In the genomic region with DNA sequence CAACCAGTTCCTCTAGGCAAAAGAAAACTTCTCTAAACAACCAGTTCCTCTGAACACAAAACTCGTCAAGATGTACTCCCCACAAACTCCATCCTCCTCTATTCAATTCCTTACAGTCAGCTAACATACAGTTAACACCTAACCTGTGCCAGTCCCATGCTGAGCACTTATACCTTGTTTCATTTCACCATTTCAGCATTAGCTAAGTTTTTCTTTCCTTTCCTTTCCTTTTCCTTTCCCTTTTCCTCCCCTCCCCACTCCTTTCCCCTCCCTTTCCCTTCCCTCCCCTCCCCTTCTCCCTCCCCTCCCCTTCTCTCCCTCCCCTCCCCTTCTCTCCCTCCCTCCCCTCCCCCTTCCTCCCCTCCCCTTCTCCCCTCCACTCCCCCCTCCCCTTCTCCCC, we compare ENCODE assay signal across 16 cellular contexts. TPM values are rescaled to one million over a fixed set of nuclear protein-coding genes. Genes with fewer than 3 reads are reported as not detected.
DNase-seq lines count a peak whose midpoint lies in the region; ATAC-seq and TF ChIP-seq lines count a peak whose summit lies in the region.
"Had no signal": no experiment of that assay in that cellular context is flagged by ENCODE, and none has a peak within 500 bp of the region (broad histone marks: within the 10 kb centered on the region; RNA-seq: fewer than 3 reads in every experiment).

No MANE protein-coding gene starts in this region.

- H3K4me1 Mint-ChIP-seq in WTC11 = peaks cover 3% of the 10 kb centered on the region; the same call in 1 of the 2 replicates
- peaks cover 7% of the 10 kb centered on the region for H3K4me1 Mint-ChIP-seq in stimulated activated effector memory CD8-positive, alpha-beta T cell treated with anti-CD3 and anti-CD28 coated beads, Interleukin-12 subunit alpha, Interleukin-12 subunit beta, amount 100 ng/mL, for 72 hours
- H3K4me1 Mint-ChIP-seq in natural killer cell treated with Interleukin-12 subunit alpha and Interleukin-12 subunit beta and Interleukin-15 and Interleukin-18, amount 100 ng/mL, for 72 hours (ENCODE audit: low read depth in 2 of 2) = no peaks in the 10 kb centered on the region
- H3K4me1 Mint-ChIP-seq: B cell, GM23338 had no signal

- peaks cover 4% of the 10 kb centered on the region; the same call in 1 of the 2 replicates for H3K4me1 ChIP-seq in HAP-1
- H3K4me1 ChIP-seq: BLaER1 had no signal

- peak; percentile 1 for DNase-seq in GM13976 (ENCODE audit: low spot score)
- DNase-seq in WTC11 (ENCODE audit: low spot score) = no peak
- DNase-seq in stimulated activated effector memory CD8-positive, alpha-beta T cell treated with anti-CD3 and anti-CD28 coated beads, Interleukin-12 subunit alpha, Interleukin-12 subunit beta, amount 100 ng/mL, for 72 hours (ENCODE audit: low spot score in 2 of 2) = no peak
- no peak for DNase-seq in HAP-1 (ENCODE audit: low spot score in 2 of 2)
- no peak for DNase-seq in natural killer cell treated with Interleukin-12 subunit alpha and Interleukin-12 subunit beta and Interleukin-15 and Interleukin-18, amount 100 ng/mL, for 72 hours (ENCODE audit: low spot score)
- DNase-seq: CD4-positive, CD25-positive, alpha-beta regulatory T cell; CD8-positive, alpha-beta memory T cell; DMS 273 treated with DMSO at 0.1 percent for 48 hours; DMS79; GDM1; H9 had no signal

- CTCF ChIA-PET in WTC11 (lab: Charles Lee) = interaction anchor here (0.9 kb wide), 1 partner anchor 13 kb away, joined by 3 read pairs; a partner anchor contains a TSS

- peaks cover 6% of the 10 kb centered on the region for H3K9me3 Mint-ChIP-seq in WTC11
- no peaks in the 10 kb centered on the region for H3K9me3 Mint-ChIP-seq in stimulated activated effector memory CD8-positive, alpha-beta T cell treated with anti-CD3 and anti-CD28 coated beads, Interleukin-12 subunit alpha, Interleukin-12 subunit beta, amount 100 ng/mL, for 72 hours
- no peaks in the 10 kb centered on the region for H3K9me3 Mint-ChIP-seq in natural killer cell treated with Interleukin-12 subunit alpha and Interleukin-12 subunit beta and Interleukin-15 and Interleukin-18, amount 100 ng/mL, for 72 hours
- H3K9me3 Mint-ChIP-seq: CD4-positive, CD25-positive, alpha-beta regulatory T cell; CD8-positive, alpha-beta memory T cell; GM23338 had no signal

- POLR2A ChIA-PET in WTC11 (lab: Charles Lee) = no interaction called here

- TF ChIP-seq CTCF in GM13976 (IDR thresholded peaks at IDR 0.05; ENCODE audit: borderline replicate concordance, control extremely low read depth, extremely low read depth, insufficient read depth, missing control alignments) (no peak), WTC11 (IDR thresholded peaks at IDR 0.05) (no peak)

- H3K27ac Mint-ChIP-seq in WTC11 = peak overlapping the region; percentile 50; the same call in 1 of the 2 replicates
- peak overlapping the region; percentile 68 for H3K27ac Mint-ChIP-seq in stimulated activated effector memory CD8-positive, alpha-beta T cell treated with anti-CD3 and anti-CD28 coated beads, Interleukin-12 subunit alpha, Interleukin-12 subunit beta, amount 100 ng/mL, for 72 hours
- H3K27ac Mint-ChIP-seq in natural killer cell treated with Interleukin-12 subunit alpha and Interleukin-12 subunit beta and Interleukin-15 and Interleukin-18, amount 100 ng/mL, for 72 hours = no peak overlapping the region
- H3K27ac Mint-ChIP-seq: B cell, GM23338, H9 had no signal

- H3K36me3 Mint-ChIP-seq in WTC11 = peaks cover 10% of the 10 kb centered on the region
- H3K36me3 Mint-ChIP-seq in stimulated activated effector memory CD8-positive, alpha-beta T cell treated with anti-CD3 and anti-CD28 coated beads, Interleukin-12 subunit alpha, Interleukin-12 subunit beta, amount 100 ng/mL, for 72 hours = peaks cover 14% of the 10 kb centered on the region
- H3K36me3 Mint-ChIP-seq in natural killer cell treated with Interleukin-12 subunit alpha and Interleukin-12 subunit beta and Interleukin-15 and Interleukin-18, amount 100 ng/mL, for 72 hours = peaks cover 10% of the 10 kb centered on the region

- ATAC-seq in WTC11 (no peak), HG03354 (IDR thresholded peaks at IDR 0.05; ENCODE audit: poor library complexity, severe bottlenecking, unreplicated experiment) (no peak)
- ATAC-seq in stimulated activated effector memory CD8-positive, alpha-beta T cell treated with anti-CD3 and anti-CD28 coated beads, Interleukin-12 subunit alpha, Interleukin-12 subunit beta, amount 100 ng/mL, for 72 hours = no peak
- ATAC-seq in natural killer cell treated with Interleukin-12 subunit alpha and Interleukin-12 subunit beta and Interleukin-15 and Interleukin-18, amount 100 ng/mL, for 72 hours = no peak
- ATAC-seq: GM12878, GM23338 had no signal

- no peak overlapping the region for H3K4me3 Mint-ChIP-seq in WTC11
- H3K4me3 Mint-ChIP-seq in stimulated activated effector memory CD8-positive, alpha-beta T cell treated with anti-CD3 and anti-CD28 coated beads, Interleukin-12 subunit alpha, Interleukin-12 subunit beta, amount 100 ng/mL, for 72 hours = no peak overlapping the region
- no peak overlapping the region for H3K4me3 Mint-ChIP-seq in natural killer cell treated with Interleukin-12 subunit alpha and Interleukin-12 subunit beta and Interleukin-15 and Interleukin-18, amount 100 ng/mL, for 72 hours
- H3K4me3 Mint-ChIP-seq: B cell; CD4-positive, CD25-positive, alpha-beta regulatory T cell; CD8-positive, alpha-beta memory T cell; GM23338; H9 had no signal

- no peaks in the 10 kb centered on the region for H3K27me3 ChIP-seq in HAP-1 (ENCODE audit: low read depth)
- H3K27me3 ChIP-seq: BLaER1 had no signal

- no peaks in the 10 kb centered on the region for H3K27me3 Mint-ChIP-seq in WTC11 (ENCODE audit: low read depth)
- H3K27me3 Mint-ChIP-seq in natural killer cell treated with Interleukin-12 subunit alpha and Interleukin-12 subunit beta and Interleukin-15 and Interleukin-18, amount 100 ng/mL, for 72 hours = no peaks in the 10 kb centered on the region
- H3K27me3 Mint-ChIP-seq: B cell; CD4-positive, CD25-positive, alpha-beta regulatory T cell; CD8-positive, alpha-beta memory T cell had no signal

- no peaks in the 10 kb centered on the region for H3K9me3 ChIP-seq in HAP-1
- H3K9me3 ChIP-seq: BLaER1 had no signal

- no peak overlapping the region for H3K4me3 ChIP-seq in HAP-1
- H3K4me3 ChIP-seq: BLaER1, GM12878, GM23338 had no signal

- in situ Hi-C loops in GM13976 (cut with MboI; ENCODE audit: low sequenced_read_pairs, unreplicated experiment) = no loop called here
- in situ Hi-C loops in HAP-1 (cut with MboI; ENCODE audit: low sequenced_read_pairs) = no loop called here

- peaks cover 4% of the 10 kb centered on the region for H3K36me3 ChIP-seq in HAP-1 (replicated peaks)
- H3K36me3 ChIP-seq: BLaER1 had no signal

TF ChIP-seq in WTC11, 78 proteins besides CTCF, POLR2A, EP300 and RAD21 (continues in another document):
- TF ChIP-seq, protein P1, sequence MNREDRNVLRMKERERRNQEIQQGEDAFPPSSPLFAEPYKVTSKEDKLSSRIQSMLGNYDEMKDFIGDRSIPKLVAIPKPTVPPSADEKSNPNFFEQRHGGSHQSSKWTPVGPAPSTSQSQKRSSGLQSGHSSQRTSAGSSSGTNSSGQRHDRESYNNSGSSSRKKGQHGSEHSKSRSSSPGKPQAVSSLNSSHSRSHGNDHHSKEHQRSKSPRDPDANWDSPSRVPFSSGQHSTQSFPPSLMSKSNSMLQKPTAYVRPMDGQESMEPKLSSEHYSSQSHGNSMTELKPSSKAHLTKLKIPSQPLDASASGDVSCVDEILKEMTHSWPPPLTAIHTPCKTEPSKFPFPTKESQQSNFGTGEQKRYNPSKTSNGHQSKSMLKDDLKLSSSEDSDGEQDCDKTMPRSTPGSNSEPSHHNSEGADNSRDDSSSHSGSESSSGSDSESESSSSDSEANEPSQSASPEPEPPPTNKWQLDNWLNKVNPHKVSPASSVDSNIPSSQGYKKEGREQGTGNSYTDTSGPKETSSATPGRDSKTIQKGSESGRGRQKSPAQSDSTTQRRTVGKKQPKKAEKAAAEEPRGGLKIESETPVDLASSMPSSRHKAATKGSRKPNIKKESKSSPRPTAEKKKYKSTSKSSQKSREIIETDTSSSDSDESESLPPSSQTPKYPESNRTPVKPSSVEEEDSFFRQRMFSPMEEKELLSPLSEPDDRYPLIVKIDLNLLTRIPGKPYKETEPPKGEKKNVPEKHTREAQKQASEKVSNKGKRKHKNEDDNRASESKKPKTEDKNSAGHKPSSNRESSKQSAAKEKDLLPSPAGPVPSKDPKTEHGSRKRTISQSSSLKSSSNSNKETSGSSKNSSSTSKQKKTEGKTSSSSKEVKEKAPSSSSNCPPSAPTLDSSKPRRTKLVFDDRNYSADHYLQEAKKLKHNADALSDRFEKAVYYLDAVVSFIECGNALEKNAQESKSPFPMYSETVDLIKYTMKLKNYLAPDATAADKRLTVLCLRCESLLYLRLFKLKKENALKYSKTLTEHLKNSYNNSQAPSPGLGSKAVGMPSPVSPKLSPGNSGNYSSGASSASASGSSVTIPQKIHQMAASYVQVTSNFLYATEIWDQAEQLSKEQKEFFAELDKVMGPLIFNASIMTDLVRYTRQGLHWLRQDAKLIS (CRISPR knock-in tag; IDR thresholded peaks at IDR 0.05; ENCODE audit: borderline replicate concordance) = no peak
- TF ChIP-seq, protein P2, sequence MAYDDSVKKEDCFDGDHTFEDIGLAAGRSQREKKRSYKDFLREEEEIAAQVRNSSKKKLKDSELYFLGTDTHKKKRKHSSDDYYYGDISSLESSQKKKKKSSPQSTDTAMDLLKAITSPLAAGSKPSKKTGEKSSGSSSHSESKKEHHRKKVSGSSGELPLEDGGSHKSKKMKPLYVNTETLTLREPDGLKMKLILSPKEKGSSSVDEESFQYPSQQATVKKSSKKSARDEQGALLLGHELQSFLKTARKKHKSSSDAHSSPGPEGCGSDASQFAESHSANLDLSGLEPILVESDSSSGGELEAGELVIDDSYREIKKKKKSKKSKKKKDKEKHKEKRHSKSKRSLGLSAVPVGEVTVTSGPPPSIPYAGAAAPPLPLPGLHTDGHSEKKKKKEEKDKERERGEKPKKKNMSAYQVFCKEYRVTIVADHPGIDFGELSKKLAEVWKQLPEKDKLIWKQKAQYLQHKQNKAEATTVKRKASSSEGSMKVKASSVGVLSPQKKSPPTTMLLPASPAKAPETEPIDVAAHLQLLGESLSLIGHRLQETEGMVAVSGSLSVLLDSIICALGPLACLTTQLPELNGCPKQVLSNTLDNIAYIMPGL (CRISPR knock-in tag; IDR thresholded peaks at IDR 0.05) = no peak
- no peak for TF ChIP-seq ATF1 (CRISPR knock-in tag; IDR thresholded peaks at IDR 0.05)
- no peak for TF ChIP-seq PRRX2 (CRISPR knock-in tag; IDR thresholded peaks at IDR 0.05)
- TF ChIP-seq FOXP1 (CRISPR knock-in tag; IDR thresholded peaks at IDR 0.05; ENCODE audit: borderline replicate concordance) = no peak
- TF ChIP-seq, protein P3, sequence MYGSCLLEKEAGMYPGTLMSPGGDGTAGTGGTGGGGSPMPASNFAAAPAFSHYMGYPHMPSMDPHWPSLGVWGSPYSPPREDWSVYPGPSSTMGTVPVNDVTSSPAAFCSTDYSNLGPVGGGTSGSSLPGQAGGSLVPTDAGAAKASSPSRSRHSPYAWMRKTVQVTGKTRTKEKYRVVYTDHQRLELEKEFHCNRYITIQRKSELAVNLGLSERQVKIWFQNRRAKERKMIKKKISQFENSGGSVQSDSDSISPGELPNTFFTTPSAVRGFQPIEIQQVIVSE (CRISPR knock-in tag; IDR thresholded peaks at IDR 0.05; ENCODE audit: borderline replicate concordance) = no peak

RNA-seq across cellular contexts. Expression of a gene that starts 13.1 kb away (rescaled TPM):
- 4.1 to 6.7 TPM (median 6.1 TPM) in 3 replicates for total RNA-seq in WTC11 (2021)
- 10 to 100 TPM in 1 of 2 donors, 1 to 10 TPM in 1; 8.0 to 10.9 TPM for total RNA-seq in natural killer cell treated with Interleukin-12 subunit alpha and Interleukin-12 subunit beta and Interleukin-15 and Interleukin-18, amount 100 ng/mL, for 72 hours

Comparison
In these comparisons a context has a peak if more than half of its experiments do, and no peak if none do; other contexts are left out.
1. H3K27ac Mint-ChIP-seq: peak in WTC11 (single experiment) and stimulated activated effector memory CD8-positive, alpha-beta T cell treated with anti-CD3 and anti-CD28 coated beads, Interleukin-12 subunit alpha, Interleukin-12 subunit beta, amount 100 ng/mL, for 72 hours (single experiment); none in natural killer cell treated with Interleukin-12 subunit alpha and Interleukin-12 subunit beta and Interleukin-15 and Interleukin-18, amount 100 ng/mL, for 72 hours (0 of 2).